Comparison of ENCODE assay signal across 8 cellular contexts in genomic region chr16:3443108-3444031, GRCh38. TPM values are rescaled to one million over a fixed set of nuclear protein-coding genes. Genes with fewer than 3 reads are reported as not detected.
DNase-seq lines count a peak whose midpoint lies in the region; ATAC-seq and TF ChIP-seq lines count a peak whose summit lies in the region.

Gene NAA60 (plus strand): TSS chr16:3443680. CDS start chr16:3476228, 32,548 bp downstream.
Gene ZNF597 (minus strand): TSS chr16:3443504. CDS start chr16:3443153, 351 bp downstream.

- H3K36me3 ChIP-seq in left ventricle myocardium inferior (peaks cover 20% of the 10 kb centered on the region), urinary bladder (ENCODE audit: insufficient read depth) (no peaks in the 10 kb centered on the region)

- DNase-seq in G401 (ENCODE audit: low spot score), result peak; percentile 95
- peak; percentile 85 for DNase-seq in HCEC 1CT
- DNase-seq in NAMALWA (ENCODE audit: low spot score), result peak; percentile 94
- peak; percentile 47 to 84 (median 72) for DNase-seq in T-cell
- DNase-seq in amygdala (lab: John Stamatoyannopoulos, UW), result peak in 53 of 56 donors; percentile 14 to 89 (median 73)
- peak; percentile 75 for DNase-seq in left ventricle myocardium inferior
- peak; percentile 93 for DNase-seq in posterior vena cava (ENCODE audit: low spot score)

- intact Hi-C loops in left ventricle myocardium inferior (cut with micrococcal nuclease) (no loop called here), posterior vena cava (cut with DNase I) (no loop called here)

- POLR2A ChIA-PET in T-cell (lab: Charles Lee), result interaction anchor here (0.5 to 1.2 kb wide), 3 partner anchors 14 to 161 kb away, joined by 3 to 12 read pairs (median 4); partner anchors contain the start of gene ZNF263 (in 1 of the 2)

- H3K9me3 Mint-ChIP-seq in T-cell, result peaks cover 4 to 16% (median 8%) of the 10 kb centered on the region in 3 donors

- H3K27me3 ChIP-seq in left ventricle myocardium inferior (ENCODE audit: low read depth), result no peaks in the 10 kb centered on the region

- no peak for TF ChIP-seq CTCF in left ventricle myocardium inferior (IDR thresholded peaks at IDR 0.05; ENCODE audit: borderline replicate concordance)

- H3K4me3 ChIP-seq in left ventricle myocardium inferior (peak within 1 kb of the TSS; percentile 73), urinary bladder (ENCODE audit: low read depth, low read length) (peak within 1 kb of the TSS; percentile 45)

- H3K27me3 Mint-ChIP-seq in T-cell, result peaks cover 0 to 8% of the 10 kb centered on the region in 2 donors

- H3K4me1 Mint-ChIP-seq in T-cell, result peaks cover 25 to 43% (median 35%) of the 10 kb centered on the region in 3 donors

- H3K4me3 Mint-ChIP-seq in T-cell, result peak within 1 kb of the TSS; percentile 92 to 97 (median 97)

- H3K27ac ChIP-seq in left ventricle myocardium inferior (replicated peaks), result peak within 1 kb of the TSS; percentile 86
- no peak within 1 kb of the TSS for H3K27ac ChIP-seq in urinary bladder (ENCODE audit: low read depth)

- peak within 1 kb of the TSS; percentile 94 to 95 for H3K27ac Mint-ChIP-seq in T-cell

- peaks cover 24% of the 10 kb centered on the region for H3K36me3 Mint-ChIP-seq in T-cell

- ATAC-seq in T-cell (replicated peaks in 1 of 4), result peak; percentile 96 to 99 (median 98)

- WGBS in urinary bladder, result 41% methylated on average over 61 of the region's 61 CpGs

- in situ Hi-C loops in G401 (cut with HindIII; ENCODE audit: low sequenced_read_pairs), result no loop called here

- peaks cover 19% of the 10 kb centered on the region for H3K4me1 ChIP-seq in left ventricle myocardium inferior
- H3K4me1 ChIP-seq in urinary bladder (ENCODE audit: insufficient read depth), result no peaks in the 10 kb centered on the region

- CTCF ChIA-PET in T-cell (lab: Charles Lee), result interaction anchor here in 1 of 2 donors (0.6 to 1.6 kb wide), 5 partner anchors 14 to 293 kb away, joined by 4 to 6 read pairs (median 5); partner anchors contain the start of genes ZNF174 and ZSCAN32

- H3K9me3 ChIP-seq in left ventricle myocardium inferior (replicated peaks), result peaks cover 16% of the 10 kb centered on the region

RNA-seq across cellular contexts. Expression of gene NAA60, which starts in this region (rescaled TPM):
- total RNA-seq in G401 (2014; rRNA removed; shearing (Covaris generic)), result 5.2 and 35.3 TPM in 2 replicates
- total RNA-seq in T-cell (10 to 100 TPM; 40.9 to 67.6 (median 55.6) TPM), left ventricle myocardium inferior (38.2 TPM), posterior vena cava (10 to 100 TPM; 28.3 to 33.6 TPM), urinary bladder (15.8 TPM)
- polyA plus RNA-seq in urinary bladder, result 47.1 TPM

RNA-seq across cellular contexts. Expression of gene ZNF597, which starts in this region (rescaled TPM):
- 0.18 and 0.61 TPM in 2 replicates for total RNA-seq in G401 (2014; rRNA removed; shearing (Covaris generic))
- 1 to 10 TPM; 2.2 to 4.8 (median 4.3) TPM for total RNA-seq in T-cell
- total RNA-seq in left ventricle myocardium inferior, result 1.7 TPM
- 1 to 10 TPM; 2.5 TPM for total RNA-seq in posterior vena cava
- total RNA-seq in urinary bladder, result 4.1 TPM
- polyA plus RNA-seq in urinary bladder, result 1.9 TPM
